2 cellular contexts compared by ENCODE assay signal in the genomic region with DNA sequence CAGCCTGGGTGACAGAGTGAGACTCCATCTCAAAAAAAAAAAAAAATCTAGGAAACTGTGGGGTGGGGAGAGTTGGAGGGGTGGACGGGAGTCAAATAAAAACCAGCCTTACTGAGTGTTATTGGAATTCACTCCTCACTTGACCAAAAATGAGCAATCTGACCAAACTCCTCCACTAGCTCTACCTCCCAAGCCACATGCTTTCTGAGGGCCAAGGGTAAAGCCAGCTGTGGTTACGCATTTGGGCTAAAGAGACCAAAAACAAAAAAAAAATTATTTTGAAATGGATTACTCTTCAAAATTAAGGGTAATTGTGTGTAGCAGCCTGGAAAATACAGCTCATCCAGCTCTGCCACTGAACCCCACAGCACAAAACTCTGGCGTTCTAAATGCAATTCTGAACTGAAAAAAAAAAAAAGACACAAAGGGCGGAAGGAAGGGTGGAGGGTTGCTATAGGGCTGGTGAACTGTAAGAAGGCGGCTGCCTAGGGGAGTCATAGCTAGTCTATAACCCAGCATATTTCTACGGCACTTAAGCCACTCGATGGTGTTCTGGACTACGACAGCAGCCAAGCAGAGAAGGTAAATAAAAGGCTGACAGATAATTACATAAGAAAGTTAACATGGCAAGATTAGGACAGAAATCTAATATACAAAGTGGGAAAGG.
A peak's percentile ranks its signal among the peaks of the same experiment; 100 is the strongest.
TF ChIP-seq lines count a peak whose summit lies in the region.

No MANE protein-coding gene starts in this region.

TF ChIP-seq in liver, 16 proteins besides CTCF, POLR2A, EP300 and RAD21 (continued from another document):
- TF ChIP-seq, protein P1, sequence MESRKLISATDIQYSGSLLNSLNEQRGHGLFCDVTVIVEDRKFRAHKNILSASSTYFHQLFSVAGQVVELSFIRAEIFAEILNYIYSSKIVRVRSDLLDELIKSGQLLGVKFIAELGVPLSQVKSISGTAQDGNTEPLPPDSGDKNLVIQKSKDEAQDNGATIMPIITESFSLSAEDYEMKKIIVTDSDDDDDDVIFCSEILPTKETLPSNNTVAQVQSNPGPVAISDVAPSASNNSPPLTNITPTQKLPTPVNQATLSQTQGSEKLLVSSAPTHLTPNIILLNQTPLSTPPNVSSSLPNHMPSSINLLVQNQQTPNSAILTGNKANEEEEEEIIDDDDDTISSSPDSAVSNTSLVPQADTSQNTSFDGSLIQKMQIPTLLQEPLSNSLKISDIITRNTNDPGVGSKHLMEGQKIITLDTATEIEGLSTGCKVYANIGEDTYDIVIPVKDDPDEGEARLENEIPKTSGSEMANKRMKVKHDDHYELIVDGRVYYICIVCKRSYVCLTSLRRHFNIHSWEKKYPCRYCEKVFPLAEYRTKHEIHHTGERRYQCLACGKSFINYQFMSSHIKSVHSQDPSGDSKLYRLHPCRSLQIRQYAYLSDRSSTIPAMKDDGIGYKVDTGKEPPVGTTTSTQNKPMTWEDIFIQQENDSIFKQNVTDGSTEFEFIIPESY (IDR thresholded peaks at IDR 0.05): no peak
- TF ChIP-seq FOXA1 (IDR thresholded peaks at IDR 0.05): no peak
- no peak for TF ChIP-seq MAX (IDR thresholded peaks at IDR 0.05)
- TF ChIP-seq HNF4G (IDR thresholded peaks at IDR 0.05): no peak
- no peak for TF ChIP-seq REST (IDR thresholded peaks at IDR 0.05)
- TF ChIP-seq NR2F2 (IDR thresholded peaks at IDR 0.05): no peak
- peak; percentile 37 for TF ChIP-seq YY1 (IDR thresholded peaks at IDR 0.05)
- peak; percentile 33 for TF ChIP-seq FOXA2 (IDR thresholded peaks at IDR 0.05)
- TF ChIP-seq GABPA (IDR thresholded peaks at IDR 0.05 in 1 of 2, conservative IDR thresholded peaks at IDR 0.05 in 1 of 2): no peak
- no peak for TF ChIP-seq HNF4A (conservative IDR thresholded peaks at IDR 0.05)
- TF ChIP-seq EGR1 (IDR thresholded peaks at IDR 0.05; ENCODE audit: low read depth in 2 of 2): no peak
- TF ChIP-seq, protein P2, sequence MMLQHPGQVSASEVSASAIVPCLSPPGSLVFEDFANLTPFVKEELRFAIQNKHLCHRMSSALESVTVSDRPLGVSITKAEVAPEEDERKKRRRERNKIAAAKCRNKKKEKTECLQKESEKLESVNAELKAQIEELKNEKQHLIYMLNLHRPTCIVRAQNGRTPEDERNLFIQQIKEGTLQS (IDR thresholded peaks at IDR 0.05): no peak
- peak; percentile 20 for TF ChIP-seq SP1 (IDR thresholded peaks at IDR 0.05)
- TF ChIP-seq TAF1 (conservative IDR thresholded peaks at IDR 0.05): no peak
- peak in 1 of 2 donors; percentile 47 for TF ChIP-seq JUND (IDR thresholded peaks at IDR 0.05)

TF ChIP-seq in HepG2, 621 proteins besides CTCF, POLR2A, EP300 and RAD21:
- TF ChIP-seq TCF7L2 (IDR thresholded peaks at IDR 0.05; ENCODE audit: low read depth, low read length): no peak
- no peak for TF ChIP-seq TBX3 (IDR thresholded peaks at IDR 0.05; ENCODE audit: borderline replicate concordance)
- TF ChIP-seq ZNF766 (CRISPR knock-in tag; IDR thresholded peaks at IDR 0.05; ENCODE audit: borderline replicate concordance): no peak
- no peak for TF ChIP-seq YEATS4 (CRISPR knock-in tag; IDR thresholded peaks at IDR 0.05; ENCODE audit: borderline replicate concordance)
- TF ChIP-seq, protein P3, sequence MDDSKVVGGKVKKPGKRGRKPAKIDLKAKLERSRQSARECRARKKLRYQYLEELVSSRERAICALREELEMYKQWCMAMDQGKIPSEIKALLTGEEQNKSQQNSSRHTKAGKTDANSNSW (CRISPR knock-in tag; IDR thresholded peaks at IDR 0.05; ENCODE audit: borderline replicate concordance): no peak
- no peak for TF ChIP-seq ARNT (IDR thresholded peaks at IDR 0.05)
- no peak for TF ChIP-seq PRDM15 (CRISPR knock-in tag; IDR thresholded peaks at IDR 0.05)
- no peak for TF ChIP-seq KLF16 (CRISPR knock-in tag; IDR thresholded peaks at IDR 0.05)
- no peak for TF ChIP-seq ZNF746 (CRISPR knock-in tag; IDR thresholded peaks at IDR 0.05)
- no peak for TF ChIP-seq ARNTL (CRISPR knock-in tag; IDR thresholded peaks at IDR 0.05)
- no peak for TF ChIP-seq ZNF552 (CRISPR knock-in tag; IDR thresholded peaks at IDR 0.05; ENCODE audit: borderline replicate concordance)
- TF ChIP-seq, protein P4, sequence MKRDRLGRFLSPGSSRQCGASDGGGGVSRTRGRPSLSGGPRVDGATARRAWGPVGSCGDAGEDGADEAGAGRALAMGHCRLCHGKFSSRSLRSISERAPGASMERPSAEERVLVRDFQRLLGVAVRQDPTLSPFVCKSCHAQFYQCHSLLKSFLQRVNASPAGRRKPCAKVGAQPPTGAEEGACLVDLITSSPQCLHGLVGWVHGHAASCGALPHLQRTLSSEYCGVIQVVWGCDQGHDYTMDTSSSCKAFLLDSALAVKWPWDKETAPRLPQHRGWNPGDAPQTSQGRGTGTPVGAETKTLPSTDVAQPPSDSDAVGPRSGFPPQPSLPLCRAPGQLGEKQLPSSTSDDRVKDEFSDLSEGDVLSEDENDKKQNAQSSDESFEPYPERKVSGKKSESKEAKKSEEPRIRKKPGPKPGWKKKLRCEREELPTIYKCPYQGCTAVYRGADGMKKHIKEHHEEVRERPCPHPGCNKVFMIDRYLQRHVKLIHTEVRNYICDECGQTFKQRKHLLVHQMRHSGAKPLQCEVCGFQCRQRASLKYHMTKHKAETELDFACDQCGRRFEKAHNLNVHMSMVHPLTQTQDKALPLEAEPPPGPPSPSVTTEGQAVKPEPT (CRISPR knock-in tag; IDR thresholded peaks at IDR 0.05; ENCODE audit: low read depth): no peak
- TF ChIP-seq KLF12 (CRISPR knock-in tag; IDR thresholded peaks at IDR 0.05; ENCODE audit: borderline replicate concordance): no peak
- TF ChIP-seq TCF7 (IDR thresholded peaks at IDR 0.05; ENCODE audit: low read depth): no peak
- TF ChIP-seq ZNF674 (CRISPR knock-in tag; IDR thresholded peaks at IDR 0.05; ENCODE audit: low read depth): no peak
- TF ChIP-seq, protein P5, sequence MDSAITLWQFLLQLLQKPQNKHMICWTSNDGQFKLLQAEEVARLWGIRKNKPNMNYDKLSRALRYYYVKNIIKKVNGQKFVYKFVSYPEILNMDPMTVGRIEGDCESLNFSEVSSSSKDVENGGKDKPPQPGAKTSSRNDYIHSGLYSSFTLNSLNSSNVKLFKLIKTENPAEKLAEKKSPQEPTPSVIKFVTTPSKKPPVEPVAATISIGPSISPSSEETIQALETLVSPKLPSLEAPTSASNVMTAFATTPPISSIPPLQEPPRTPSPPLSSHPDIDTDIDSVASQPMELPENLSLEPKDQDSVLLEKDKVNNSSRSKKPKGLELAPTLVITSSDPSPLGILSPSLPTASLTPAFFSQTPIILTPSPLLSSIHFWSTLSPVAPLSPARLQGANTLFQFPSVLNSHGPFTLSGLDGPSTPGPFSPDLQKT (CRISPR knock-in tag; IDR thresholded peaks at IDR 0.05; ENCODE audit: borderline replicate concordance): no peak
- no peak for TF ChIP-seq ZNF3 (CRISPR knock-in tag; IDR thresholded peaks at IDR 0.05)
